ENCODE assay signal across 10 cellular contexts in genomic region chrX:118350715-118351114, GRCh38. TPM values are rescaled to one million over a fixed set of nuclear protein-coding genes. Genes with fewer than 3 reads are reported as not detected.
DNase-seq lines count a peak whose midpoint lies in the region; ATAC-seq and TF ChIP-seq lines count a peak whose summit lies in the region.
"Had no signal": no experiment of that assay in that cellular context is flagged by ENCODE, and none has a peak within 500 bp of the region (broad histone marks: within the 10 kb centered on the region; RNA-seq: fewer than 3 reads in every experiment).

No MANE protein-coding gene starts in this region.

- DNase-seq in Daoy (ENCODE audit: low read depth), result peak; percentile 5
- DNase-seq in GM23248, result no peak
- peak; percentile 69 for DNase-seq in OCI-M1 (lab: John Stamatoyannopoulos, UW)
- no peak for DNase-seq in hepatocyte (ENCODE audit: low spot score)
- no peak for DNase-seq in NCI-H226
- DNase-seq in BE2C, result no peak
- no peak for DNase-seq in NCI-H748 (lab: John Stamatoyannopoulos, UW; ENCODE audit: unreplicated experiment)
- DNase-seq: Calu3, NCI-H2081 had no signal

- WGBS in GM23248 (ENCODE audit: low coverage in 1 of 2, low lambda C conversion rate in 2 of 2, missing lambda C conversion rate in 2 of 2), 2 experiments, result 93 to 100% methylated on average over 1 of the region's 1 CpG
- 97% methylated on average over 1 of the region's 1 CpG for WGBS in hepatocyte (ENCODE audit: low lambda C conversion rate, missing lambda C conversion rate)

- TF ChIP-seq CTCF in hepatocyte (IDR thresholded peaks at IDR 0.05; ENCODE audit: poor library complexity) (no peak), BE2C (IDR thresholded peaks at IDR 0.05; ENCODE audit: low read depth, low read length) (no peak)

- peaks cover 35% of the 10 kb centered on the region for H3F3A ChIP-seq in GM23248 (ENCODE audit: insufficient read depth)

- 0 out of 2 replicates have a peak overlapping the region, but pooled peaks have one; percentile 50 for H3K9ac ChIP-seq in GM23248

- ATAC-seq in SK-N-SH treated with all-trans-retinoic acid at 6 μM for 48 hours, result no peak

- H3K27me3 ChIP-seq in GM23248 (replicated peaks; ENCODE audit: insufficient read depth) (no peaks in the 10 kb centered on the region), hepatocyte (no peaks in the 10 kb centered on the region), BE2C (no peaks in the 10 kb centered on the region)

- H3K9me3 ChIP-seq in GM23248 (ENCODE audit: low read depth) (no peaks in the 10 kb centered on the region), hepatocyte (ENCODE audit: low read depth) (no peaks in the 10 kb centered on the region), BE2C (no peaks in the 10 kb centered on the region)

- H3K36me3 ChIP-seq in GM23248 (ENCODE audit: low read depth) (no peaks in the 10 kb centered on the region), hepatocyte (replicated peaks; ENCODE audit: insufficient read depth, low read depth) (no peaks in the 10 kb centered on the region), BE2C (no peaks in the 10 kb centered on the region; the same call in 1 of the 2 replicates)

- H3K4me3 ChIP-seq in GM23248, result peak overlapping the region; percentile 58
- no peak overlapping the region for H3K4me3 ChIP-seq in hepatocyte
- no peak overlapping the region for H3K4me3 ChIP-seq in BE2C (ENCODE audit: low read depth, low read length)

- H3K4me2 ChIP-seq in GM23248 (ENCODE audit: unreplicated experiment) (peak overlapping the region; percentile 86), hepatocyte (peak overlapping the region; percentile 52)

- no peaks in the 10 kb centered on the region for H3K9me2 ChIP-seq in GM23248 (ENCODE audit: insufficient read depth)
- no peaks in the 10 kb centered on the region for H3K9me2 ChIP-seq in hepatocyte (replicated peaks; ENCODE audit: insufficient read depth)

- H2AFZ ChIP-seq in GM23248 (no peak overlapping the region), hepatocyte (no peak overlapping the region)

- H3K4me1 ChIP-seq in GM23248 (ENCODE audit: insufficient read depth), result peaks cover 41% of the 10 kb centered on the region
- no peaks in the 10 kb centered on the region for H3K4me1 ChIP-seq in hepatocyte (ENCODE audit: insufficient read depth)
- H3K4me1 ChIP-seq in BE2C, result no peaks in the 10 kb centered on the region

- H4K20me1 ChIP-seq in GM23248 (ENCODE audit: insufficient read depth) (peaks cover 13% of the 10 kb centered on the region; the same call in 1 of the 2 replicates), hepatocyte (ENCODE audit: insufficient read depth, poor library complexity, severe bottlenecking) (peaks cover 18% of the 10 kb centered on the region)

- H3K27ac ChIP-seq in GM23248 (peak overlapping the region; percentile 62), hepatocyte (no peak overlapping the region)

- in situ Hi-C loops in GM23248 (cut with MboI), result no loop called here

- H3K79me2 ChIP-seq in GM23248 (ENCODE audit: insufficient read depth) (peaks cover 94% of the 10 kb centered on the region), hepatocyte (peaks cover 82% of the 10 kb centered on the region)

TF ChIP-seq in SK-N-SH treated with all-trans-retinoic acid at 6 μM for 48 hours, 23 proteins besides CTCF, POLR2A, EP300 and RAD21:
- TF ChIP-seq ZNF70 (CRISPR knock-in tag; IDR thresholded peaks at IDR 0.05), result no peak
- no peak for TF ChIP-seq ZFP3 (CRISPR knock-in tag; IDR thresholded peaks at IDR 0.05)
- TF ChIP-seq ZNF8 (CRISPR knock-in tag; IDR thresholded peaks at IDR 0.05), result no peak
TF ChIP-seq in SK-N-SH treated with all-trans-retinoic acid at 6 μM for 48 hours: peak in this region for 0.

RNA-seq across cellular contexts. Expression of gene WDR44, which starts 4.8 kb away (rescaled TPM):
- total RNA-seq in Daoy (2014; rRNA removed; shearing (Covaris generic)), result 10.1 and 12.4 TPM in 2 replicates
- total RNA-seq in GM23248 (2014; rRNA removed; shearing (Covaris generic)), result 17.7 and 24.0 TPM in 2 replicates
- polyA plus RNA-seq in GM23248 (2016; fragmentation: Nextera tagmentation; extraction: Ambion mirVana), result 14.8 and 15.0 TPM in 2 replicates
- 9.7 and 12.6 TPM in 2 replicates for total RNA-seq in hepatocyte
- polyA plus RNA-seq in hepatocyte, result 5.3 and 5.8 TPM in 2 replicates
- polyA plus RNA-seq in BE2C (2012; ENCODE audit: insufficient read depth, insufficient read length, low read depth), result 4.6 TPM

Comparison
In these comparisons a context has a peak if more than half of its experiments do, and no peak if none do; other contexts are left out.
1. DNase-seq: peak in Daoy (single experiment) and OCI-M1 (single experiment); none in GM23248 (single experiment), hepatocyte (single experiment), NCI-H226 (single experiment), BE2C (single experiment) and NCI-H748 (single experiment).